Comparison of ENCODE assay signal across 19 cellular contexts in genomic region chr2:6982934-6983589, GRCh38.
A peak's percentile ranks its signal among the peaks of the same experiment; 100 is the strongest.
DNase-seq lines count a peak whose midpoint lies in the region; TF ChIP-seq lines count a peak whose summit lies in the region.
"Had no signal": no experiment of that assay in that cellular context is flagged by ENCODE, and none has a peak within 500 bp of the region (broad histone marks: within the 10 kb centered on the region; RNA-seq: fewer than 3 reads in every experiment).

No MANE protein-coding gene starts in this region.

- no peak overlapping the region for H3K4me3 ChIP-seq in skeletal muscle tissue (ENCODE audit: low read length in 3 of 3)
- H3K4me3 ChIP-seq: GM23248, hepatocyte, Peyer's patch, SK-N-MC, transverse colon had no signal

- no peak for TF ChIP-seq CTCF in VCaP (conservative IDR thresholded peaks at IDR 0.05)

- peak overlapping the region; percentile 52 for H3K27ac ChIP-seq in VCaP
- H3K27ac ChIP-seq in skeletal muscle tissue (ENCODE audit: low read depth, low read length) = peak overlapping the region; percentile 28
- H3K27ac ChIP-seq: GM23248, hepatocyte, KMS-11, Peyer's patch, SK-N-MC, transverse colon had no signal

- H3K27me3 ChIP-seq in skeletal muscle tissue (ENCODE audit: control insufficient read depth in 3 of 3, insufficient read depth in 3 of 3, low read length in 3 of 3) = no peaks in the 10 kb centered on the region
- H3K27me3 ChIP-seq: hepatocyte, Peyer's patch, transverse colon had no signal

- peaks cover 26 to 30% (median 29%) of the 10 kb centered on the region in 3 donors for H3K4me1 ChIP-seq in skeletal muscle tissue (ENCODE audit: control insufficient read depth in 3 of 3, insufficient read depth in 3 of 3, low read length in 3 of 3)
- H3K4me1 ChIP-seq: Caco-2, Peyer's patch had no signal

- H3K9me3 ChIP-seq in skeletal muscle tissue (ENCODE audit: control insufficient read depth in 3 of 3, low read length in 3 of 3) = no peaks in the 10 kb centered on the region
- H3K9me3 ChIP-seq: Peyer's patch, transverse colon had no signal

- peak overlapping the region in 1 of 3 donors; percentile 0 for H3K9ac ChIP-seq in skeletal muscle tissue (ENCODE audit: low read depth in 1 of 3, low read length in 3 of 3)
- H3K9ac ChIP-seq: GM23248, KMS-11 had no signal

- H3K36me3 ChIP-seq in skeletal muscle tissue (ENCODE audit: control insufficient read depth in 3 of 3, insufficient read depth in 3 of 3, low read length in 3 of 3) = no peaks in the 10 kb centered on the region
- H3K36me3 ChIP-seq: Peyer's patch, transverse colon had no signal

- DNase-seq in cerebellar cortex (ENCODE audit: low spot score) (peak; percentile 59), medulla oblongata (ENCODE audit: extremely low spot score) (peak; percentile 54), COLO668 (lab: John Stamatoyannopoulos, UW; ENCODE audit: unreplicated experiment) (no peak)
- no peak for DNase-seq in activated CD8-positive, alpha-beta memory T cell treated with anti-CD3 and anti-CD28 coated beads, Interleukin-2, amount 50 U/mL, for 4 hours
- no peak for DNase-seq in effector CD8-positive, alpha-beta T cell (lab: John Stamatoyannopoulos, UW)
- DNase-seq: activated CD4-positive, alpha-beta T cell treated with anti-CD3 and anti-CD28 coated beads for 1 hour; activated effector memory CD4-positive, alpha-beta T cell treated with anti-CD3 and anti-CD28 coated beads, Interleukin-2, amount 50 U/mL, for 16 hours; Caco-2; GM23248; NCI-H1930; NCI-H446 treated with DMSO at 0.1 percent for 48 hours; NK-92 treated with Interleukin-12 subunit alpha and Interleukin-12 subunit beta, amount 100 ng/mL, for 24 hours; Peyer's patch; transverse colon had no signal

Comparison
In these comparisons a context has a peak if more than half of its experiments do, and no peak if none do; other contexts are left out.
1. DNase-seq: peak in cerebellar cortex (single experiment) and medulla oblongata (single experiment); none in activated CD8-positive, alpha-beta memory T cell treated with anti-CD3 and anti-CD28 coated beads, Interleukin-2, amount 50 U/mL, for 4 hours (single experiment), COLO668 (single experiment) and effector CD8-positive, alpha-beta T cell (single experiment).